Comparison of ENCODE assay signal across 1 cellular context in genomic region chr10:78868048-78868447, GRCh38.
TF ChIP-seq lines count a peak whose summit lies in the region.

No MANE protein-coding gene starts in this region.

TF ChIP-seq in GM23338, 12 proteins besides CTCF, POLR2A, EP300 and RAD21 (continued from another document):
- TF ChIP-seq ZNF462 (CRISPR knock-in tag; IDR thresholded peaks at IDR 0.05) (no peak), ETS1 (IDR thresholded peaks at IDR 0.05) (no peak)
